ENCODE assay signal across 8 cellular contexts in the genomic region with DNA sequence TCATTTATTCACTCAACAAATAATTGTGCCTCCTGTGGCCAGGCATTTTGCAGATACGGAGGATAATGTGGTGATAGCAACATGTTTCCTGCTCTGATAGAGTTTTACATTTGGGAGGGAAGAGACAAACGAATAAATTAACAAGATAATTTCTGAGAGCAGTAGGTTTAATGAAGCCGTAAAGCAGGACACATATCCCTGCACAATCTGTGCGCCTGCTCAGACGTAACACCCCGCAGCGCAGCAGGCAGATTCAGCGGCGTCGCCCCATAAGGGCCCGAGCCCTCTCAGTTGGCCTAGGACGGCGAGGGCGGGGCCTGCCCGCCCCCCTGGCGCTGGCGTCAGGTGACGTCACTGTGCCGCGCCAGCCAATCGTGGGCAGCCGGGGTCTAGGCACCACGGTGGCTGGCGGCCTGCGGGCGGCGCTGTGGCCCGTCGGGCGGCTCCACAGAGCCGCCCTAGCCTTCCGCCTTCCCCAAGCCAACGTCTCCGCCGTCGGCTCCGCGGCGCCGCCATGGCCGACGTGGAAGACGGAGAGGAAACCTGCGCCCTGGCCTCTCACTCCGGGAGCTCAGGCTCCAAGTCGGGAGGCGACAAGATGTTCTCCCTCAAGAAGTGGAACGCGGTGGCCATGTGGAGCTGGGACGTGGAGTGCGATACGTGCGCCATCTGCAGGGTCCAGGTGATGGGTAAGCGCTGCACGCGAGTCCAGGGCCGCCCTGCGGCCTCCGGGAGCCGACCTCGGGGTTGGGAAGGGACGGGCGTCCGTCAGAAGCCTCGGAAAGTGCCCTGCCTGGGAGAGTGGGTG. TPM values are rescaled to one million over a fixed set of nuclear protein-coding genes. Genes with fewer than 3 reads are reported as not detected.
DNase-seq lines count a peak whose midpoint lies in the region; ATAC-seq and TF ChIP-seq lines count a peak whose summit lies in the region.

Gene RNF7, plus strand, starts transcription at position 471 of the 808 bp plus-strand sequence. Its CDS starts 44 bp downstream, at position 515.

- peak; percentile 75 to 83 for TF ChIP-seq POLR2A in gastroesophageal sphincter (IDR thresholded peaks at IDR 0.05)

- H3K27me3 ChIP-seq in gastroesophageal sphincter: no peaks in the 10 kb centered on the region

- TF ChIP-seq CTCF in HFFc6 (IDR thresholded peaks at IDR 0.05) (peak; percentile 96), gastroesophageal sphincter (IDR thresholded peaks at IDR 0.05) (peak; percentile 64 to 95 (median 92))

- H3K27ac Mint-ChIP-seq in HFFc6: peak within 1 kb of the TSS; percentile 93
- peak within 1 kb of the TSS; percentile 99 for H3K27ac Mint-ChIP-seq in activated naive CD4-positive, alpha-beta T cell treated with anti-CD3 and anti-CD28 coated beads for 36 hours

- H3K4me1 Mint-ChIP-seq in HFFc6 (ENCODE audit: low read depth): peaks cover 54% of the 10 kb centered on the region
- H3K4me1 Mint-ChIP-seq in activated naive CD4-positive, alpha-beta T cell treated with anti-CD3 and anti-CD28 coated beads for 36 hours (ENCODE audit: low read depth): peaks cover 34% of the 10 kb centered on the region

- peaks cover 0 to 6% of the 10 kb centered on the region in 2 donors for H3K36me3 ChIP-seq in gastroesophageal sphincter

- CTCF ChIA-PET in activated naive CD4-positive, alpha-beta T cell treated with anti-CD3 and anti-CD28 coated beads for 36 hours (lab: Charles Lee): interaction anchor here (0.6 to 1.8 kb wide), 23 partner anchors 10 to 290 kb away, joined by 3 to 29 read pairs (median 3); partner anchors contain the start of gene ATP1B3

- no peaks in the 10 kb centered on the region; the same call in none of the 2 replicates for H3K27me3 Mint-ChIP-seq in HFFc6 (ENCODE audit: insufficient read depth)
- no peaks in the 10 kb centered on the region for H3K27me3 Mint-ChIP-seq in activated naive CD4-positive, alpha-beta T cell treated with anti-CD3 and anti-CD28 coated beads for 36 hours (ENCODE audit: low read depth)

- peaks cover 11 to 38% (median 15%) of the 10 kb centered on the region in 3 donors for H3K4me1 ChIP-seq in gastroesophageal sphincter

- H3K36me3 Mint-ChIP-seq in HFFc6 (ENCODE audit: low read depth): peaks cover 5% of the 10 kb centered on the region
- H3K36me3 Mint-ChIP-seq in activated naive CD4-positive, alpha-beta T cell treated with anti-CD3 and anti-CD28 coated beads for 36 hours (ENCODE audit: low read depth): peaks cover 7% of the 10 kb centered on the region

- H3K4me3 ChIP-seq in GM08714 (ENCODE audit: low read length): peak within 1 kb of the TSS; percentile 95
- peak within 1 kb of the TSS; percentile 58 to 92 for H3K4me3 ChIP-seq in gastroesophageal sphincter

- no peaks in the 10 kb centered on the region for H3K9me3 ChIP-seq in gastroesophageal sphincter

- peak within 1 kb of the TSS; percentile 97 for H3K4me3 Mint-ChIP-seq in HFFc6
- peak within 1 kb of the TSS; percentile 99 for H3K4me3 Mint-ChIP-seq in activated naive CD4-positive, alpha-beta T cell treated with anti-CD3 and anti-CD28 coated beads for 36 hours

- peak within 1 kb of the TSS; percentile 68 to 98 (median 90) for H3K27ac ChIP-seq in gastroesophageal sphincter

- intact Hi-C loops in activated naive CD4-positive, alpha-beta T cell treated with anti-CD3 and anti-CD28 coated beads for 36 hours (cut with micrococcal nuclease): loop anchor here (1.0 to 5.0 kb wide), 19 partner anchors 58 to 1263 kb away; partner anchors contain the start of genes ATR, GK5, PXYLP1 and SLC25A36

- TF ChIP-seq EP300 in gastroesophageal sphincter (IDR thresholded peaks at IDR 0.05): no peak

- WGBS in gastroesophageal sphincter (ENCODE audit: low coverage in 1 of 2), 2 donors: 0 to 2% methylated on average over 9 to 11 of the region's 65 CpGs

- peak; percentile 98 for ATAC-seq in gastroesophageal sphincter

- no peaks in the 10 kb centered on the region for H3K9me3 Mint-ChIP-seq in HFFc6
- H3K9me3 Mint-ChIP-seq in activated naive CD4-positive, alpha-beta T cell treated with anti-CD3 and anti-CD28 coated beads for 36 hours: no peaks in the 10 kb centered on the region

- DNase-seq in HFFc6: peak; percentile 92
- DNase-seq in NAMALWA (ENCODE audit: low spot score): peak; percentile 99
- peak; percentile 95 for DNase-seq in SK-N-DZ (ENCODE audit: low spot score)
- DNase-seq in activated naive CD4-positive, alpha-beta T cell treated with anti-CD3 and anti-CD28 coated beads for 36 hours: peak; percentile 96
- peak; percentile 60 for DNase-seq in non-pigmented ciliary epithelial cell (ENCODE audit: low read depth)
- DNase-seq in superior temporal gyrus (ENCODE audit: extremely low spot score): peak; percentile 97

RNA-seq across cellular contexts. Expression of gene RNF7, which starts in this region (rescaled TPM):
- total RNA-seq in HFFc6 (2021; fragmentation: NEBNext Ultra II Directional; extraction: Animal tissue kit (Norgen Biotek cat#: 25700)): 100 to 1,000 TPM; 135 to 170 (median 139) TPM
- 113 and 136 TPM in 2 replicates for polyA plus RNA-seq in SK-N-DZ (2014; cell fraction: cytosol; rRNA removed)
- 71.1 and 75.1 TPM in 2 replicates for polyA plus RNA-seq in SK-N-DZ (2014; cell fraction: nucleus; rRNA removed)
- total RNA-seq in activated naive CD4-positive, alpha-beta T cell treated with anti-CD3 and anti-CD28 coated beads for 36 hours: 10 to 100 TPM; 56.3 to 57.4 TPM
- 100 to 1,000 TPM in 1 of 4 donors, 10 to 100 TPM in 3; 73.0 to 133 (median 87.7) TPM for total RNA-seq in gastroesophageal sphincter

Comparison
In these comparisons a context has a peak if more than half of its experiments do, and no peak if none do; other contexts are left out.
1. Peak in every context shown above with its lines: DNase-seq, ATAC-seq, H3K4me3 ChIP-seq and H3K27ac ChIP-seq.